Comparison of ENCODE assay signal across 19 cellular contexts in genomic region chrX:13990126-13990525, GRCh38. TPM values are rescaled to one million over a fixed set of nuclear protein-coding genes. Genes with fewer than 3 reads are reported as not detected.
DNase-seq lines count a peak whose midpoint lies in the region; ATAC-seq and TF ChIP-seq lines count a peak whose summit lies in the region.
"Had no signal": no experiment of that assay in that cellular context is flagged by ENCODE, and none has a peak within 500 bp of the region (broad histone marks: within the 10 kb centered on the region; RNA-seq: fewer than 3 reads in every experiment).

No MANE protein-coding gene starts in this region.

- H3K4me1 ChIP-seq in tibial nerve: peaks cover 0 to 4% (median 0%) of the 10 kb centered on the region in 4 donors
- H3K4me1 ChIP-seq in sigmoid colon: no peaks in the 10 kb centered on the region
- H3K4me1 ChIP-seq: Peyer's patch, SJSA1 had no signal

- H3K36me3 ChIP-seq in tibial nerve: no peaks in the 10 kb centered on the region
- no peaks in the 10 kb centered on the region for H3K36me3 ChIP-seq in sigmoid colon
- H3K36me3 ChIP-seq: Peyer's patch, SJSA1 had no signal

- DNase-seq in ELF-1 (ENCODE audit: low read depth, low spot score): peak; percentile 13
- peak in 48 of 61 donors; percentile 0 to 74 (median 14) for DNase-seq in caudate nucleus (lab: John Stamatoyannopoulos, UW)
- DNase-seq in iris pigment epithelial cell (ENCODE audit: low read depth): peak; percentile 5
- DNase-seq in pons (ENCODE audit: low spot score): peak; percentile 63
- no peak for DNase-seq in tibial nerve (ENCODE audit: low spot score in 2 of 2)
- no peak for DNase-seq in HUDEP-2 (lab: John Stamatoyannopoulos, UW; ENCODE audit: unreplicated experiment in 76 of 76)
- no peak for DNase-seq in sigmoid colon
- DNase-seq: CD4-positive, CD25-positive, alpha-beta regulatory T cell; EL; GOT3; MV-4-11; NCI-H1105 treated with DMSO at 0.1 percent for 48 hours; NCI-H2029 treated with DMSO at 0.1 percent for 48 hours; NCI-H446; NCI-H526; Peyer's patch had no signal

- intact Hi-C loops in sigmoid colon (cut with DNase I): no loop called here

- TF ChIP-seq POLR2A in tibial nerve (IDR thresholded peaks at IDR 0.05) (no peak), sigmoid colon (IDR thresholded peaks at IDR 0.05) (no peak)

- peak overlapping the region; percentile 84 for H3K27ac ChIP-seq in caudate nucleus (ENCODE audit: low read depth, low read length)
- no peak overlapping the region for H3K27ac ChIP-seq in tibial nerve
- H3K27ac ChIP-seq in sigmoid colon: no peak overlapping the region
- H3K27ac ChIP-seq: Peyer's patch, SJSA1 had no signal

- H3K9me3 ChIP-seq in tibial nerve (no peaks in the 10 kb centered on the region), sigmoid colon (no peaks in the 10 kb centered on the region)
- H3K9me3 ChIP-seq: Peyer's patch, SJSA1 had no signal

- 35 to 45% methylated on average over 2 of the region's 2 CpGs for WGBS in tibial nerve, 2 donors
- 71 to 85% methylated on average over 2 of the region's 2 CpGs for WGBS in sigmoid colon, 2 donors

- ATAC-seq in GM18520 (IDR thresholded peaks at IDR 0.05; ENCODE audit: unreplicated experiment): no peak
- ATAC-seq: HCT116 had no signal

- no peaks in the 10 kb centered on the region for H3K27me3 ChIP-seq in tibial nerve
- no peaks in the 10 kb centered on the region for H3K27me3 ChIP-seq in sigmoid colon
- H3K27me3 ChIP-seq: Peyer's patch, SJSA1 had no signal

- TF ChIP-seq EP300 in tibial nerve (IDR thresholded peaks at IDR 0.05): no peak
- no peak for TF ChIP-seq EP300 in sigmoid colon (IDR thresholded peaks at IDR 0.05)

- no peak overlapping the region for H3K4me3 ChIP-seq in tibial nerve
- no peak overlapping the region for H3K4me3 ChIP-seq in sigmoid colon
- H3K4me3 ChIP-seq: Peyer's patch, SJSA1 had no signal

- TF ChIP-seq CTCF in tibial nerve (IDR thresholded peaks at IDR 0.05) (no peak), sigmoid colon (IDR thresholded peaks at IDR 0.05) (no peak)

RNA-seq across cellular contexts. Expression of gene GEMIN8, which starts 39.6 kb away (rescaled TPM):
- total RNA-seq in tibial nerve: 10 to 100 TPM; 27.8 to 41.4 (median 37.9) TPM
- 10 to 100 TPM; 19.3 to 28.5 (median 23.3) TPM for total RNA-seq in sigmoid colon
- polyA plus RNA-seq in sigmoid colon: 10 to 100 TPM in 1 of 3 donors, 1 to 10 TPM in 2; 9.5 to 13.5 (median 9.6) TPM

Comparison
In these comparisons a context has a peak if more than half of its experiments do, and no peak if none do; other contexts are left out.
1. DNase-seq: peak in ELF-1 (single experiment), caudate nucleus (48 of 61), iris pigment epithelial cell (single experiment) and pons (single experiment); none in tibial nerve (0 of 2), HUDEP-2 (0 of 76) and sigmoid colon (single experiment).